8 cellular contexts compared by ENCODE assay signal in the genomic region with DNA sequence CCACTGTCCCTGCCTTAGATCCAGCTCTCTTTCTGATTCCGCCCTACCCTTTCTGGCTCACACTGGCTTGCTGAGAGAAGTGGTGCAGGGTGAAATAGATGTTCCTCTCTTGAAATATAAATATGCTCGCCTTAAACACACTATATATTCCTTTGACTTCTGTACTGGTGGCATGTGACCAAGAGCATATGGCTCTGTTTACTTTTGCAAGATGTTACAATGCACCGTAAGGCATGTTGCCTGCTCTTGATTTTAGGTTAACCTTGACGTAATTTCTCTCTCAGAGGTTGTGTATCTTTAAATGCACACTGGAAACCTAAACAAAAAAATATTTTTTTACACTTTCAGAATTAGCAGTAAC.
A peak's percentile ranks its signal among the peaks of the same experiment; 100 is the strongest.
DNase-seq lines count a peak whose midpoint lies in the region; ATAC-seq and TF ChIP-seq lines count a peak whose summit lies in the region.

No MANE protein-coding gene starts in this region.

- DNase-seq in choroid plexus epithelial cell (ENCODE audit: low read depth) (no peak), nephron progenitor cell (no peak), AG08396 (ENCODE audit: low spot score) (no peak), pons (ENCODE audit: low spot score) (no peak), RKO (ENCODE audit: low spot score) (no peak)

- peak overlapping the region; percentile 94 for H3K27ac ChIP-seq in HUES48 (ENCODE audit: low read depth, low read length)

- H3K27me3 ChIP-seq in HUES48 (ENCODE audit: control insufficient read depth, insufficient read depth, low read length): peaks cover 41% of the 10 kb centered on the region

- no peak for ATAC-seq in HG02759 (IDR thresholded peaks at IDR 0.05; ENCODE audit: unreplicated experiment)

- peaks cover 40% of the 10 kb centered on the region for H3K4me1 Mint-ChIP-seq in nephron progenitor cell

- no peaks in the 10 kb centered on the region for H3K9me3 ChIP-seq in HUES48 (ENCODE audit: control insufficient read depth, insufficient read depth, low read length)

- peak overlapping the region; percentile 88 for H3K9ac ChIP-seq in HUES48 (ENCODE audit: low read depth, low read length)

- TF ChIP-seq CTCF in GM12875 (IDR thresholded peaks at IDR 0.05; ENCODE audit: borderline replicate concordance, insufficient read depth, low read depth, low read length): no peak
- TF ChIP-seq CTCF in choroid plexus epithelial cell (conservative IDR thresholded peaks at IDR 0.05; ENCODE audit: low read depth, low read length): no peak
- TF ChIP-seq CTCF in nephron progenitor cell (IDR thresholded peaks at IDR 0.05): no peak

- H3K27me3 Mint-ChIP-seq in nephron progenitor cell (ENCODE audit: low read depth, poor library complexity): peaks cover 43% of the 10 kb centered on the region

- H3K27ac Mint-ChIP-seq in nephron progenitor cell: peak overlapping the region; percentile 97

- no peaks in the 10 kb centered on the region for H3K36me3 ChIP-seq in HUES48 (ENCODE audit: control insufficient read depth, insufficient read depth, low read length)

- H3K9me3 Mint-ChIP-seq in nephron progenitor cell: peaks cover 38% of the 10 kb centered on the region

- peaks cover 23% of the 10 kb centered on the region for H3K4me1 ChIP-seq in HUES48 (ENCODE audit: control insufficient read depth, insufficient read depth, low read length)

- H3K4me3 ChIP-seq in GM12875 (ENCODE audit: low read depth, low read length) (peak overlapping the region; percentile 83), HUES48 (ENCODE audit: low read depth, low read length) (peak overlapping the region; percentile 97), choroid plexus epithelial cell (ENCODE audit: low read depth, low read length) (peak overlapping the region; percentile 97)

- H3K4me3 Mint-ChIP-seq in nephron progenitor cell: peak overlapping the region; percentile 94

- peaks cover 40% of the 10 kb centered on the region for H3K36me3 Mint-ChIP-seq in nephron progenitor cell (ENCODE audit: low read depth)
